Comparison of ENCODE assay signal across 8 cellular contexts in genomic region chr12:124422570-124423523, GRCh38.
DNase-seq lines count a peak whose midpoint lies in the region; ATAC-seq and TF ChIP-seq lines count a peak whose summit lies in the region.

No MANE protein-coding gene starts in this region.

- peak overlapping the region; percentile 88 for H2BK15ac ChIP-seq in mesenchymal stem cell (ENCODE audit: low read depth, poor library complexity, severe bottlenecking)

- H3K27ac ChIP-seq in mesenchymal stem cell (ENCODE audit: low read length, poor library complexity, severe bottlenecking) (peak overlapping the region; percentile 96), vagina (peak overlapping the region; percentile 89)

- H3K4me1 ChIP-seq in endocrine pancreas (ENCODE audit: control insufficient read depth, insufficient read depth, low read length) (no peaks in the 10 kb centered on the region), mesenchymal stem cell (ENCODE audit: control insufficient read depth, insufficient read depth, low read depth, low read length) (peaks cover 55% of the 10 kb centered on the region), vagina (peaks cover 53% of the 10 kb centered on the region)

- TF ChIP-seq POLR2A in vagina (IDR thresholded peaks at IDR 0.05) = no peak

- peak overlapping the region; percentile 88 to 92 for H3K4ac ChIP-seq in mesenchymal stem cell (ENCODE audit: low read depth in 1 of 2, low read length in 2 of 2)

- peak overlapping the region; percentile 99 for H4K91ac ChIP-seq in mesenchymal stem cell (ENCODE audit: low read length)

- H3K9me3 ChIP-seq in endocrine pancreas (ENCODE audit: control insufficient read depth, low read length) (no peaks in the 10 kb centered on the region), mesenchymal stem cell (ENCODE audit: control insufficient read depth, low read length) (no peaks in the 10 kb centered on the region), vagina (no peaks in the 10 kb centered on the region)

- peak overlapping the region in 1 of 2 experiments; percentile 99 for H3K14ac ChIP-seq in mesenchymal stem cell (ENCODE audit: low read length in 2 of 2)

- no peak overlapping the region for H3K4me3 ChIP-seq in endocrine pancreas (ENCODE audit: control insufficient read depth, insufficient read depth, low read length)
- H3K4me3 ChIP-seq in mesenchymal stem cell (ENCODE audit: insufficient read depth in 1 of 2, low read depth in 1 of 2, low read length in 2 of 2) = peak overlapping the region in 1 of 2 experiments; percentile 53
- H3K4me3 ChIP-seq in vagina = peak overlapping the region; percentile 27 to 34

- H2BK120ac ChIP-seq in mesenchymal stem cell (ENCODE audit: low read depth, low read length) = peak overlapping the region; percentile 98

- H3K27me3 ChIP-seq in endocrine pancreas (ENCODE audit: control insufficient read depth, insufficient read depth, low read length) = no peaks in the 10 kb centered on the region
- no peaks in the 10 kb centered on the region for H3K27me3 ChIP-seq in mesenchymal stem cell (ENCODE audit: control insufficient read depth in 1 of 2, insufficient read depth in 1 of 2, low read length in 2 of 2)
- H3K27me3 ChIP-seq in vagina = no peaks in the 10 kb centered on the region

- intact Hi-C loops in vagina (cut with DNase I) = loop anchor here (5.0 to 10.0 kb wide), 2 partner anchors 36 to 58 kb away; no protein-coding TSS in a partner anchor

- no peak overlapping the region for H3K23ac ChIP-seq in mesenchymal stem cell (ENCODE audit: low read length in 2 of 2)

- H2BK12ac ChIP-seq in mesenchymal stem cell (ENCODE audit: low read length in 2 of 2) = peak overlapping the region; percentile 99 to 100

- H3K4me2 ChIP-seq in mesenchymal stem cell (ENCODE audit: low read length, poor library complexity, severe bottlenecking) = no peak overlapping the region

- peak overlapping the region; percentile 58 for H2AK5ac ChIP-seq in mesenchymal stem cell (ENCODE audit: low read length, severe bottlenecking)

- H2AFZ ChIP-seq in mesenchymal stem cell (ENCODE audit: low read depth, low read length) = no peak overlapping the region

- ATAC-seq in GM19395 (IDR thresholded peaks at IDR 0.05; ENCODE audit: unreplicated experiment) = no peak
- no peak for ATAC-seq in GM18858 (IDR thresholded peaks at IDR 0.05; ENCODE audit: unreplicated experiment)

- peaks cover 37% of the 10 kb centered on the region for H3K79me1 ChIP-seq in mesenchymal stem cell (replicated peaks; ENCODE audit: low read length, poor library complexity, severe bottlenecking)

- peaks cover 6% of the 10 kb centered on the region for H3K36me3 ChIP-seq in endocrine pancreas (ENCODE audit: control insufficient read depth, insufficient read depth, low read length)
- H3K36me3 ChIP-seq in mesenchymal stem cell (ENCODE audit: control insufficient read depth in 1 of 2, insufficient read depth in 2 of 2, low read depth in 1 of 2, low read length in 2 of 2) = peaks cover 61 to 86% of the 10 kb centered on the region in 2 experiments
- H3K36me3 ChIP-seq in vagina = peaks cover 0 to 22% of the 10 kb centered on the region in 2 donors

- peak overlapping the region; percentile 98 to 99 for H3K18ac ChIP-seq in mesenchymal stem cell (ENCODE audit: low read depth in 1 of 2, low read length in 2 of 2)

- H4K8ac ChIP-seq in mesenchymal stem cell (ENCODE audit: low read length) = peak overlapping the region; percentile 99

- no peak for TF ChIP-seq CTCF in vagina (IDR thresholded peaks at IDR 0.05)

- H3K9ac ChIP-seq in endocrine pancreas (ENCODE audit: control insufficient read depth, insufficient read depth, low read length) = peak overlapping the region; percentile 32
- H3K9ac ChIP-seq in mesenchymal stem cell (ENCODE audit: low read length) = peak overlapping the region; percentile 80

- DNase-seq in EH (ENCODE audit: low read depth) (peak; percentile 97), NCI-H510A treated with DMSO at 0.1 percent for 48 hours (lab: John Stamatoyannopoulos, UW) (peak; percentile 72), mesenchymal stem cell (peak; percentile 99), vagina (ENCODE audit: extremely low spot score in 2 of 2) (peak in 1 of 2 donors; percentile 98)
- no peak for DNase-seq in activated T-cell treated with anti-CD3 and anti-CD28 coated beads, Interleukin-2, amount 50 U/mL, for 48 hours

- peak overlapping the region; percentile 68 for H2BK5ac ChIP-seq in mesenchymal stem cell (ENCODE audit: low read depth, low read length, poor library complexity, severe bottlenecking)

- WGBS in mesenchymal stem cell = 14% methylated on average over 37 of the region's 37 CpGs

Comparison
In these comparisons a context has a peak if more than half of its experiments do, and no peak if none do; other contexts are left out.
1. DNase-seq: peak in EH (single experiment), NCI-H510A treated with DMSO at 0.1 percent for 48 hours (single experiment) and mesenchymal stem cell (single experiment); none in activated T-cell treated with anti-CD3 and anti-CD28 coated beads, Interleukin-2, amount 50 U/mL, for 48 hours (0 of 2).